Comparison of ENCODE assay signal across 18 cellular contexts in the genomic region with DNA sequence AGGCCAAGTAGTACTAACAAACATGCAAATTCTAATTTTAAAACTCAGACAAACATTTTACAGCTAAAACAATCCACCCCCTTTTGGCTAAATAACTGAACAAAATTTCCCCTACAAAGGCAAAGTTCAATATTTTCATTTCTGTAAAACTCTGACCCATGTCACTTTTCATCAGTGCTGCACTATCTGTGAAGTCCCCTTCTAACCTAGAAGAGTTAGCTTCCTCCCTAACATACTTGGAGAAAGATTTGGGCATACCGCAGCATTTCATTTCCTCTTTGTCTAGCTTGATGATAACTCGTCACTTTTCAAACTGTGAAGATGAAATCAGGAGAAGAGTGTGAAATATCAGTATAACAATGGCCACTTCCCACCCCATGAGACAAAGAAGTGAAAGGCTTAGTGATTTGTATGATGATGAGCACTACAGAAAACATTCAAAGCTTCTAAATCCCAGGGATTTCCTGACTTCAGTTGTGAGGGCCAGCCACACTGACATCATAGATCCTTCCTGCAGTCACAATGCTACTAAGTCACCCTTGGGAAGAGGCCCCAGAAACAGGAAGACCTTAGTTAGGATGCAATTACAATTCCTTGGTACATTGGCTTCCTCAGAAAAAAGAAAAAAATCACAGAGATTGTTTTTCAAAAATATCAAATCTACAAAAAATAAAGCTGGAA. TPM values are rescaled to one million over a fixed set of nuclear protein-coding genes. Genes with fewer than 3 reads are reported as not detected.
A peak's percentile ranks its signal among the peaks of the same experiment; 100 is the strongest.
DNase-seq lines count a peak whose midpoint lies in the region; FAIRE-seq and TF ChIP-seq lines count a peak whose summit lies in the region.
"Had no signal": no experiment of that assay in that cellular context is flagged by ENCODE, and none has a peak within 500 bp of the region (broad histone marks: within the 10 kb centered on the region; RNA-seq: fewer than 3 reads in every experiment).

A gene with protein sequence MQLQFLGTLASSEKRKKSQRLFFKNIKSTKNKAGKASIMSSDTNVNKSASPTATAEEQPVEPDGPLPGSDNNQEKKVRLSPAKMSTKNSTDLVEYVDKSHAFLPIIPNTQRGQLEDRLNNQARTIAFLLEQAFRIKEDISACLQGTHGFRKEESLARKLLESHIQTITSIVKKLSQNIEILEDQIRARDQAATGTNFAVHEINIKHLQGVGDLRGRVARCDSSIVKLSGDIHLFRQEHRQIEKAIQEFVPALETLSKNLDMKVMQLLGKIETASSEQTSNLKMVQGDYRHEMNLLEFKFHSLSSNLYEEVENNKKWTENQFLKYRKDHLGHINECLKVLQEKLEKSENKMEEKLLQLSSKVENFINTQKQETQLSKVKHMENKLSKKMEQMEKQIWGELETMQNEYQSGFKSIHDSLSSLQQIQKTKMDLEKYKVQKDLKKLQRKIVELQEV (plus strand): TSS at position 555 of the 681 bp plus-strand sequence. CDS start 24 bp downstream, at position 579.

- H3K4me1 ChIP-seq in neural progenitor cell: no peaks in the 10 kb centered on the region

- no peaks in the 10 kb centered on the region for H3K79me2 ChIP-seq in neural progenitor cell (ENCODE audit: low read depth)

- TF ChIP-seq CTCF in D721Med (IDR thresholded peaks at IDR 0.05; ENCODE audit: insufficient read depth, missing control alignments) (no peak), HFFc6 (IDR thresholded peaks at IDR 0.05) (no peak), bronchial epithelial cell (IDR thresholded peaks at IDR 0.05; ENCODE audit: insufficient read depth, low read length, severe bottlenecking) (no peak), neural progenitor cell (IDR thresholded peaks at IDR 0.05) (no peak), progenitor cell of endocrine pancreas (IDR thresholded peaks at IDR 0.05; ENCODE audit: unreplicated experiment) (no peak)

- no peaks in the 10 kb centered on the region for H3K36me3 ChIP-seq in bronchial epithelial cell (ENCODE audit: control insufficient read depth, insufficient read depth, low read length)
- no peaks in the 10 kb centered on the region for H3K36me3 ChIP-seq in neural progenitor cell

- H4K20me1 ChIP-seq in neural progenitor cell (ENCODE audit: low read depth): no peaks in the 10 kb centered on the region

- no peaks in the 10 kb centered on the region for H3K4me1 Mint-ChIP-seq in HFFc6 (ENCODE audit: low read depth)
- peaks cover 7% of the 10 kb centered on the region for H3K4me1 Mint-ChIP-seq in neural progenitor cell
- peaks cover 10% of the 10 kb centered on the region for H3K4me1 Mint-ChIP-seq in progenitor cell of endocrine pancreas (ENCODE audit: low read depth)
- H3K4me1 Mint-ChIP-seq: activated naive CD8-positive, alpha-beta T cell treated with anti-CD3 and anti-CD28 coated beads, Interleukin-2, amount 10 ng/mL, durations not matched to agents 7 days and 5 days had no signal

- H3K4me3 ChIP-seq in bronchial epithelial cell (ENCODE audit: low read depth, low read length) (no peak within 1 kb of the TSS), neural progenitor cell (no peak within 1 kb of the TSS)

- H3K4me2 ChIP-seq in neural progenitor cell: no peak within 1 kb of the TSS
- H3K4me2 ChIP-seq: SK-N-SH had no signal

- no peak within 1 kb of the TSS for H2AFZ ChIP-seq in neural progenitor cell (replicated peaks)

- no peaks in the 10 kb centered on the region for H3K9me3 ChIP-seq in neural progenitor cell (ENCODE audit: low read depth)
- H3K9me3 ChIP-seq: SK-N-SH had no signal

- H3K27me3 Mint-ChIP-seq in HFFc6 (ENCODE audit: insufficient read depth) (peaks cover 4% of the 10 kb centered on the region), neural progenitor cell (ENCODE audit: insufficient read depth, low read depth) (peaks cover 2% of the 10 kb centered on the region), progenitor cell of endocrine pancreas (no peaks in the 10 kb centered on the region)

- H3K27me3 ChIP-seq in bronchial epithelial cell (ENCODE audit: control insufficient read depth, insufficient read depth, low read length) (no peaks in the 10 kb centered on the region), neural progenitor cell (no peaks in the 10 kb centered on the region)

- peak; percentile 32 for FAIRE-seq in D721Med (lab: Jason Lieb, UNC)
- no peak for FAIRE-seq in bronchial epithelial cell (lab: Jason Lieb, UNC)

- H3K27ac ChIP-seq in neural progenitor cell: no peak within 1 kb of the TSS

- H3K36me3 Mint-ChIP-seq in HFFc6 (ENCODE audit: low read depth): no peaks in the 10 kb centered on the region
- no peaks in the 10 kb centered on the region for H3K36me3 Mint-ChIP-seq in neural progenitor cell
- no peaks in the 10 kb centered on the region for H3K36me3 Mint-ChIP-seq in progenitor cell of endocrine pancreas (ENCODE audit: insufficient read depth)
- H3K36me3 Mint-ChIP-seq: activated naive CD8-positive, alpha-beta T cell treated with anti-CD3 and anti-CD28 coated beads, Interleukin-2, amount 10 ng/mL, durations not matched to agents 7 days and 5 days had no signal

- no peak for DNase-seq in D721Med (ENCODE audit: insufficient read length, low spot score)
- DNase-seq in HFFc6: peak; percentile 10
- DNase-seq in bronchial epithelial cell (ENCODE audit: low read depth): peak; percentile 9
- DNase-seq in neural progenitor cell (ENCODE audit: low spot score): no peak
- no peak for DNase-seq in inferior parietal cortex (ENCODE audit: extremely low spot score)
- no peak for DNase-seq in progenitor cell of endocrine pancreas (ENCODE audit: low spot score, unreplicated experiment)
- no peak for DNase-seq in activated effector memory CD4-positive, alpha-beta T cell treated with anti-CD3 and anti-CD28 coated beads, Interleukin-2, amount 50 U/mL, for 16 hours
- no peak for DNase-seq in activated CD4-positive, alpha-beta T cell treated with anti-CD3 and anti-CD28 coated beads for 4 hours
- DNase-seq: activated CD4-positive, alpha-beta T cell treated with anti-CD3 and anti-CD28 coated beads, Interleukin-2, amount 50 U/mL, for 4 hours; activated naive CD8-positive, alpha-beta T cell treated with anti-CD3 and anti-CD28 coated beads, Interleukin-2, amount 10 ng/mL, durations not matched to agents 7 days and 5 days; activated T-cell treated with anti-CD3 and anti-CD28 coated beads, Interleukin-2, amount 50 U/mL, for 4 hours; central memory CD4-positive, alpha-beta T cell; effector memory CD8-positive, alpha-beta T cell; NCI-H1436 treated with DMSO at 0.1 percent for 48 hours; nucleus accumbens; SK-N-SH; stimulated activated naive CD4-positive, alpha-beta T cell treated with Interleukin-2 at 50 U/mL for 16 hours had no signal

- H3F3A ChIP-seq in neural progenitor cell (ENCODE audit: low read depth): no peaks in the 10 kb centered on the region

- no peaks in the 10 kb centered on the region for H3K9me3 Mint-ChIP-seq in HFFc6
- H3K9me3 Mint-ChIP-seq in neural progenitor cell: no peaks in the 10 kb centered on the region
- H3K9me3 Mint-ChIP-seq in progenitor cell of endocrine pancreas (ENCODE audit: low read depth): no peaks in the 10 kb centered on the region
- H3K9me3 Mint-ChIP-seq: activated naive CD8-positive, alpha-beta T cell treated with anti-CD3 and anti-CD28 coated beads, Interleukin-2, amount 10 ng/mL, durations not matched to agents 7 days and 5 days had no signal

- H3K4me3 Mint-ChIP-seq in HFFc6: no peak within 1 kb of the TSS
- H3K4me3 Mint-ChIP-seq in neural progenitor cell: no peak within 1 kb of the TSS
- no peak within 1 kb of the TSS for H3K4me3 Mint-ChIP-seq in progenitor cell of endocrine pancreas (ENCODE audit: low read depth)
- H3K4me3 Mint-ChIP-seq: activated naive CD8-positive, alpha-beta T cell treated with anti-CD3 and anti-CD28 coated beads, Interleukin-2, amount 10 ng/mL, durations not matched to agents 7 days and 5 days; activated T-cell treated with anti-CD3 and anti-CD28 coated beads, Interleukin-2, amount 50 U/mL, for 4 hours; effector memory CD8-positive, alpha-beta T cell had no signal

- H3K27ac Mint-ChIP-seq in HFFc6 (no peak within 1 kb of the TSS), neural progenitor cell (peak within 1 kb of the TSS; percentile 92), progenitor cell of endocrine pancreas (no peak within 1 kb of the TSS)
- H3K27ac Mint-ChIP-seq: activated naive CD8-positive, alpha-beta T cell treated with anti-CD3 and anti-CD28 coated beads, Interleukin-2, amount 10 ng/mL, durations not matched to agents 7 days and 5 days; effector memory CD8-positive, alpha-beta T cell had no signal

- H3K9ac ChIP-seq in neural progenitor cell: no peak within 1 kb of the TSS
- H3K9ac ChIP-seq: SK-N-SH had no signal

RNA-seq across cellular contexts. Expression of the gene that starts here (rescaled TPM):
- not detected for total RNA-seq in HFFc6 (2021; fragmentation: NEBNext Ultra II Directional; extraction: Animal tissue kit (Norgen Biotek cat#: 25700))
- total RNA-seq in bronchial epithelial cell (not detected in 2 replicates), neural progenitor cell (ENCODE audit: low replicate concordance) (not detected in 2 replicates), progenitor cell of endocrine pancreas (0.42 TPM in 1 of 2 replicates, not detected in the other)
- total RNA-seq: activated naive CD8-positive, alpha-beta T cell treated with anti-CD3 and anti-CD28 coated beads, Interleukin-2, amount 10 ng/mL, durations not matched to agents 7 days and 5 days; activated T-cell treated with anti-CD3 and anti-CD28 coated beads, Interleukin-2, amount 50 U/mL, for 4 hours; lower leg skin had no signal

Comparison
In these comparisons a context has a peak if more than half of its experiments do, and no peak if none do; other contexts are left out.
1. Peak in DNase-seq in HFFc6; RNA of the gene not detected or under 1 TPM.
2. Peak in DNase-seq in bronchial epithelial cell; RNA of the gene not detected or under 1 TPM.